8 cellular contexts compared by ENCODE assay signal in the genomic region with DNA sequence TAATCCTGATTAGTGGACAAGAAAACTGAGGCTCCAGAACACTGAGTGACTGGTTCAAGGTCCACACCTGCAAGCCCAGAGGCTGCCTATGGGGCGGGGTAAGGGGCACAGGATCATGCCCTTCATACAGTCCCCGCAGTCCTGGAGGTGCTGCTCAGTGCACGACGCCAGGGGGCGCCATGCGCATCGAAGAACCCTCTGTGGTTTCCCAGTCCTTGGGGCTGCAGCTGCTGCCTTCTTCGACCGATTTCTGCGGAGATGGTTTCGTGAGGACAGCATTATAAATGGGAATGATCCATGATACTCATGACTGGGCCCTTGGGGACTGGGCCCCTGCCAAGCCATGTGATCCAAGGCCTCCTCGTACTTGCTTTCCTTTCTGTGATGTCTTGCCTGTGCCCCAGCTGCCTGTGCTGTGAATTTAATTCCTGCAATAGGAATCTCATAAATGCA. TPM values are rescaled to one million over a fixed set of nuclear protein-coding genes. Genes with fewer than 3 reads are reported as not detected.
DNase-seq lines count a peak whose midpoint lies in the region; ATAC-seq lines count a peak whose summit lies in the region.

No MANE protein-coding gene starts in this region.

- DNase-seq in G401 (ENCODE audit: low spot score): peak; percentile 85
- peak; percentile 68 for DNase-seq in LoVo (ENCODE audit: low spot score)
- peak; percentile 79 to 85 for DNase-seq in SHP77 (lab: John Stamatoyannopoulos, UW)
- DNase-seq in amygdala (lab: John Stamatoyannopoulos, UW): peak in 52 of 56 donors; percentile 8 to 88 (median 50)
- DNase-seq in right cardiac atrium: peak; percentile 85 to 95 (median 94)
- DNase-seq in pulmonary artery endothelial cell (ENCODE audit: low read depth, low spot score): peak; percentile 24

- no peaks in the 10 kb centered on the region for H3K27me3 ChIP-seq in right cardiac atrium (ENCODE audit: control insufficient read depth, insufficient read depth)

- intact Hi-C loops in right cardiac atrium (cut with DNase I): loop anchor here (2.0 to 5.0 kb wide), 2 partner anchors 104 to 105 kb away; no protein-coding TSS in a partner anchor

- 1% methylated on average over 12 of the region's 12 CpGs for WGBS in right cardiac atrium

- H3K4me1 ChIP-seq in right cardiac atrium (ENCODE audit: control insufficient read depth, insufficient read depth, low read length): peaks cover 3% of the 10 kb centered on the region

- no peaks in the 10 kb centered on the region for H3K9me3 ChIP-seq in right cardiac atrium (ENCODE audit: control insufficient read depth, low read length)

- no peak overlapping the region for H3K27ac ChIP-seq in right cardiac atrium (ENCODE audit: low read length)

- in situ Hi-C loops in G401 (cut with HindIII; ENCODE audit: low sequenced_read_pairs): no loop called here

- ATAC-seq in right cardiac atrium (peak; percentile 94 to 95), HG02885 (IDR thresholded peaks at IDR 0.05; ENCODE audit: poor library complexity, unreplicated experiment) (no peak), HG03469 (IDR thresholded peaks at IDR 0.05; ENCODE audit: unreplicated experiment) (no peak)

- no peak overlapping the region for H3K4me3 ChIP-seq in right cardiac atrium (ENCODE audit: low read length)

RNA-seq across cellular contexts. Expression of a gene that starts 37.1 kb away (rescaled TPM):
- total RNA-seq in G401 (2014; rRNA removed; shearing (Covaris generic)): 16.4 and 19.6 TPM in 2 replicates
- total RNA-seq in right cardiac atrium (10 to 100 TPM; 42.6 to 56.4 (median 55.1) TPM), pulmonary artery endothelial cell (0.95 and 4.2 TPM in 2 replicates)
- polyA plus RNA-seq in right cardiac atrium: 47.9 TPM

Comparison
In these comparisons a context has a peak if more than half of its experiments do, and no peak if none do; other contexts are left out.
1. DNase-seq: peak in every context shown above with its lines; median percentile 94 in right cardiac atrium; 85 in G401; 82 in SHP77; 68 in LoVo; 50 in amygdala; 24 in pulmonary artery endothelial cell.
2. ATAC-seq: peak in right cardiac atrium (2 of 2); none in HG02885 (single experiment) and HG03469 (single experiment).